Comparison of ENCODE assay signal across 1 cellular context in the genomic region with DNA sequence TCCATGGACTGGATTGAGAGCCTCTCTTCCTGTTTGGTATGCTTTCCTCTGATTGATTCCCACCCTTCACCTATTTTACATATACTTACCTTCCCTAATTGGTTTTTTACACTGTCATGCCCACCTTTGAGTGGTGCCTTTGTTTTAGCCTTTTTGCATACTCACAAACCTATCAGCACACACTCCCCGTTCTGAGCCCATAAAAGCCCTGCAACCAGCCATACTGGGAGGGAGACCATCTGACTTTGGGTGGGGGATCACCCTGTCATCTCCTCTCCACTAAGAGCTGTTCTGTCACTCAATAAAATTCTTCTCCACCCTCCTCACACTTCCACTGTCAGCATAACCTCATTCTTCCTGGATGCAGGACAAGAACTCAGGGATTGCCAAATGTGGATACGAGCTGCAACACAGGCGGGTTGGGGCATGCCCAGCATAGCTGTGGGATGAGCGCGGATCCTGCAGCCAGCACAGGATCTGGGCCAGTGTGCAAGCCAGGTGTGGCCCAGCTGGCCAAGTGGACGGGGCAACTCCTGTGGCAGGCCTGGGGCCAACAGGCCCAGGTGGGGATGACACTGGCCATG.
A peak's percentile ranks its signal among the peaks of the same experiment; 100 is the strongest.
TF ChIP-seq lines count a peak whose summit lies in the region.

No MANE protein-coding gene starts in this region.

TF ChIP-seq in HEK293, 187 proteins besides CTCF, POLR2A, EP300 and RAD21 (continued from another document):
- TF ChIP-seq ZNF664 (tag by site-specific recombination; IDR thresholded peaks at IDR 0.05) (no peak), ZNF248 (tag by site-specific recombination; IDR thresholded peaks at IDR 0.05) (no peak), ZNF140 (tag by site-specific recombination; IDR thresholded peaks at IDR 0.05) (no peak), ZNF398 (tag by site-specific recombination; IDR thresholded peaks at IDR 0.05) (peak; percentile 53), BCL11B (tag by site-specific recombination; IDR thresholded peaks at IDR 0.05; ENCODE audit: low read depth) (no peak), ZNF600 (tag by site-specific recombination; IDR thresholded peaks at IDR 0.05) (peak; percentile 97), PRDM10 (tag by site-specific recombination; IDR thresholded peaks at IDR 0.05) (peak; percentile 85), ZNF366 (tag by site-specific recombination; conservative IDR thresholded peaks at IDR 0.05) (peak; percentile 84), KLF1 (tag by site-specific recombination; IDR thresholded peaks at IDR 0.05) (peak; percentile 85), ZEB2 (tag by site-specific recombination; IDR thresholded peaks at IDR 0.05) (peak; percentile 58; the same call in 1 of the 2 replicates), ZBTB44 (tag by site-specific recombination; IDR thresholded peaks at IDR 0.05) (peak; percentile 92), ZNF830 (tag by site-specific recombination; IDR thresholded peaks at IDR 0.05; ENCODE audit: low read depth) (no peak), HIC1 (tag by site-specific recombination; IDR thresholded peaks at IDR 0.05) (peak; percentile 60), ZNF629 (tag by site-specific recombination; IDR thresholded peaks at IDR 0.05) (0 out of 2 replicates have a peak, but pooled peaks have one; percentile 29), ZBTB8A (tag by site-specific recombination; IDR thresholded peaks at IDR 0.05) (peak; percentile 48; the same call in 1 of the 2 replicates), ZNF701 (tag by site-specific recombination; IDR thresholded peaks at IDR 0.05) (no peak), ZNF341 (tag by site-specific recombination; IDR thresholded peaks at IDR 0.05; ENCODE audit: low read depth) (peak; percentile 61), ZNF280C (tag by site-specific recombination; IDR thresholded peaks at IDR 0.05) (no peak), ZNF645 (tag by site-specific recombination; IDR thresholded peaks at IDR 0.05) (no peak), SP2 (tag by site-specific recombination; IDR thresholded peaks at IDR 0.05) (0 out of 2 replicates have a peak, but pooled peaks have one; percentile 7), SP7 (tag by site-specific recombination; IDR thresholded peaks at IDR 0.05) (peak; percentile 57)
